Comparison of ENCODE assay signal across 8 cellular contexts in genomic region chr20:3472105-3472504, GRCh38. TPM values are rescaled to one million over a fixed set of nuclear protein-coding genes. Genes with fewer than 3 reads are reported as not detected.
DNase-seq lines count a peak whose midpoint lies in the region; ATAC-seq and TF ChIP-seq lines count a peak whose summit lies in the region.

No MANE protein-coding gene starts in this region.

- peaks cover 4% of the 10 kb centered on the region for H3K36me3 Mint-ChIP-seq in activated CD8-positive, alpha-beta memory T cell treated with anti-CD3 and anti-CD28 coated beads, Interleukin-2, amount 10 ng/mL, durations not matched to agents 7 days and 5 days
- H3K36me3 Mint-ChIP-seq in activated naive CD8-positive, alpha-beta T cell treated with anti-CD3 and anti-CD28 coated beads, Interleukin-2, amount 50 U/mL, for 24 hours (ENCODE audit: low read depth): peaks cover 6% of the 10 kb centered on the region

- H3K27ac Mint-ChIP-seq in activated CD8-positive, alpha-beta memory T cell treated with anti-CD3 and anti-CD28 coated beads, Interleukin-2, amount 10 ng/mL, durations not matched to agents 7 days and 5 days: no peak overlapping the region
- H3K27ac Mint-ChIP-seq in activated naive CD8-positive, alpha-beta T cell treated with anti-CD3 and anti-CD28 coated beads, Interleukin-2, amount 50 U/mL, for 24 hours: peak overlapping the region; percentile 80

- H3K4me1 Mint-ChIP-seq in activated CD8-positive, alpha-beta memory T cell treated with anti-CD3 and anti-CD28 coated beads, Interleukin-2, amount 10 ng/mL, durations not matched to agents 7 days and 5 days: peaks cover 23% of the 10 kb centered on the region
- peaks cover 35% of the 10 kb centered on the region for H3K4me1 Mint-ChIP-seq in activated naive CD8-positive, alpha-beta T cell treated with anti-CD3 and anti-CD28 coated beads, Interleukin-2, amount 50 U/mL, for 24 hours

- no peaks in the 10 kb centered on the region for H3K27me3 Mint-ChIP-seq in activated CD8-positive, alpha-beta memory T cell treated with anti-CD3 and anti-CD28 coated beads, Interleukin-2, amount 10 ng/mL, durations not matched to agents 7 days and 5 days
- no peaks in the 10 kb centered on the region for H3K27me3 Mint-ChIP-seq in activated naive CD8-positive, alpha-beta T cell treated with anti-CD3 and anti-CD28 coated beads, Interleukin-2, amount 50 U/mL, for 24 hours

- intact Hi-C loops in left lung (cut with DNase I): no loop called here

- CTCF ChIA-PET in activated CD8-positive, alpha-beta memory T cell treated with anti-CD3 and anti-CD28 coated beads, Interleukin-2, amount 10 ng/mL, durations not matched to agents 7 days and 5 days (lab: Charles Lee): no interaction called here

- H3K4me1 ChIP-seq in left lung (peaks cover 14 to 30% of the 10 kb centered on the region in 2 donors), thymus (ENCODE audit: control insufficient read depth, insufficient read depth, low read length) (peaks cover 3% of the 10 kb centered on the region)

- in situ Hi-C loops in ACHN (cut with HindIII; ENCODE audit: low pct_ligation_motif_present, low pct_unique_long_range_greater_than_20kb, low sequenced_read_pairs): no loop called here

- H3K9me3 Mint-ChIP-seq in activated CD8-positive, alpha-beta memory T cell treated with anti-CD3 and anti-CD28 coated beads, Interleukin-2, amount 10 ng/mL, durations not matched to agents 7 days and 5 days (ENCODE audit: low read depth): no peaks in the 10 kb centered on the region
- H3K9me3 Mint-ChIP-seq in activated naive CD8-positive, alpha-beta T cell treated with anti-CD3 and anti-CD28 coated beads, Interleukin-2, amount 50 U/mL, for 24 hours: no peaks in the 10 kb centered on the region

- no peaks in the 10 kb centered on the region for H3K36me3 ChIP-seq in left lung
- H3K36me3 ChIP-seq in thymus (ENCODE audit: control insufficient read depth, insufficient read depth): no peaks in the 10 kb centered on the region

- peak overlapping the region; percentile 95 for H3K4me3 ChIP-seq in left lung
- H3K4me3 ChIP-seq in thymus (ENCODE audit: low read length): peak overlapping the region; percentile 96

- no peak for ATAC-seq in activated CD8-positive, alpha-beta memory T cell treated with anti-CD3 and anti-CD28 coated beads, Interleukin-2, amount 10 ng/mL, durations not matched to agents 7 days and 5 days
- no peak for ATAC-seq in activated naive CD8-positive, alpha-beta T cell treated with anti-CD3 and anti-CD28 coated beads, Interleukin-2, amount 50 U/mL, for 24 hours
- ATAC-seq in left lung (no peak), HG03135 (IDR thresholded peaks at IDR 0.05; ENCODE audit: unreplicated experiment) (no peak)

- no peaks in the 10 kb centered on the region for H3K9me3 ChIP-seq in left lung
- no peaks in the 10 kb centered on the region for H3K9me3 ChIP-seq in thymus (ENCODE audit: control insufficient read depth)

- no peak for TF ChIP-seq CTCF in left lung (IDR thresholded peaks at IDR 0.05)

- 91% methylated on average over 3 of the region's 3 CpGs for WGBS in thymus

- H3K4me3 Mint-ChIP-seq in activated CD8-positive, alpha-beta memory T cell treated with anti-CD3 and anti-CD28 coated beads, Interleukin-2, amount 10 ng/mL, durations not matched to agents 7 days and 5 days: peak overlapping the region; percentile 84
- peak overlapping the region; percentile 92 for H3K4me3 Mint-ChIP-seq in activated naive CD8-positive, alpha-beta T cell treated with anti-CD3 and anti-CD28 coated beads, Interleukin-2, amount 50 U/mL, for 24 hours

- H3K27me3 ChIP-seq in left lung (no peaks in the 10 kb centered on the region), thymus (ENCODE audit: control insufficient read depth, insufficient read depth) (no peaks in the 10 kb centered on the region)

- no peak for DNase-seq in activated CD8-positive, alpha-beta memory T cell treated with anti-CD3 and anti-CD28 coated beads, Interleukin-2, amount 10 ng/mL, durations not matched to agents 7 days and 5 days
- no peak for DNase-seq in activated CD8-positive, alpha-beta memory T cell treated with anti-CD3 and anti-CD28 coated beads, Interleukin-2, amount 50 U/mL, for 4 hours
- no peak for DNase-seq in activated naive CD8-positive, alpha-beta T cell treated with anti-CD3 and anti-CD28 coated beads, Interleukin-2, amount 50 U/mL, for 24 hours
- DNase-seq in left lung (no peak), ACHN (no peak), middle frontal gyrus (ENCODE audit: extremely low spot score, low spot score) (no peak)

- H3K27ac ChIP-seq in left lung (no peak overlapping the region), thymus (ENCODE audit: low read depth) (no peak overlapping the region)

RNA-seq across cellular contexts. Expression of gene ATRN, which starts 1.3 kb away (rescaled TPM):
- 1 to 10 TPM; 8.1 to 9.0 TPM for total RNA-seq in activated CD8-positive, alpha-beta memory T cell treated with anti-CD3 and anti-CD28 coated beads, Interleukin-2, amount 10 ng/mL, durations not matched to agents 7 days and 5 days
- total RNA-seq in left lung: 10 to 100 TPM; 28.8 to 35.7 TPM
- polyA plus RNA-seq in thymus: 4.8 TPM
